ENCODE assay signal across 14 cellular contexts in the genomic region with DNA sequence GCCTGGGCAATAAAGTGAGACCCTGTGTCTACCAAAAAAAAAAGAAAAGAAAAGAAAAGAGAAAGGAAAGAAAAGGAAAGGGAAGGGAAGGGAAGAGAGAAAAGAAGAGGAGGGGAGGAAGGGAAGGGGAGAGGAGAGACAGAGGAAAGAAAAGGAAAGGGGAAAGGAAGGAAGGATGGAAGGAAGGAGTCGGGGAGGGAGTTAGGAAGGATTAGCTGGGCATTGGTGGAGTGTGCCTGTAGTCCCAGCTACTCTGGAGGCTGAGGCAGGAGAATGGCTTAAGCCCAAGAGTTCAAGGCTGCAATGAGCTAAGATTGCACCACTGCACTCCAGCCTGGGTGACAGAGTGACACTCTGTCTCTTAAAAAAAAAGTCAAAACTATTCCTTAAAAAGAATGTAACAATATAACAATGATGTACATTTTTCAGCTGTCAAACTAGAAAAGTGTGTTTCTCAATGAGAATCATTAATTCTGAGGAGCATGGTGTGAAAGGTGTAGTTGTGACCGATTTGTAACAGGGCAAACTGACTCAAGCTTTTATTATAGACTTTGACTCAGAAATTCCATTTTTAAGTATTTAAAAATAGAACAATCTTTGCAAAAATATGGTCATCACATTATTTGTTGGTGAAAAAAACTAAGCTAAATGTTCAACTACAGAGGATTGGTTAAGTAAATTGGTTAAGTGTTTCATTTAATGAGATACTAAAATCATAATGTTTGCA.
"Had no signal": no experiment of that assay in that cellular context is flagged by ENCODE, and none has a peak within 500 bp of the region (broad histone marks: within the 10 kb centered on the region; RNA-seq: fewer than 3 reads in every experiment).

No MANE protein-coding gene starts in this region.

- H3K4me1 Mint-ChIP-seq: brain, mesothelial cell of epicardium had no signal

- H3K27ac Mint-ChIP-seq: brain, mesothelial cell of epicardium had no signal

- DNase-seq: activated CD4-positive, alpha-beta T cell treated with anti-CD3 and anti-CD28 coated beads, Interleukin-2, amount 50 U/mL, for 1 hour; activated naive CD4-positive, alpha-beta T cell; activated T-cell treated with anti-CD3 and anti-CD28 coated beads, Interleukin-2, amount 50 U/mL, for 48 hours; amygdala; cerebellar nuclear complex; dermis blood vessel endothelial cell; hippocampal formation; pancreas; stimulated activated CD4-positive, alpha-beta T cell treated with anti-CD3 and anti-CD28 coated beads, Interleukin-4, amount 100 ng/mL, for 24 hours; T-cell; WERI-Rb-1 had no signal

- ATAC-seq: pancreas, T-cell had no signal

- H3K4me3 Mint-ChIP-seq: brain, mesothelial cell of epicardium, T-cell had no signal

- H3K9me3 ChIP-seq: pancreas, tibial nerve had no signal

- H3K9me3 Mint-ChIP-seq: brain, mesothelial cell of epicardium, T-cell had no signal

- H3K27me3 Mint-ChIP-seq: brain, T-cell had no signal
